8 cellular contexts compared by ENCODE assay signal in the genomic region with DNA sequence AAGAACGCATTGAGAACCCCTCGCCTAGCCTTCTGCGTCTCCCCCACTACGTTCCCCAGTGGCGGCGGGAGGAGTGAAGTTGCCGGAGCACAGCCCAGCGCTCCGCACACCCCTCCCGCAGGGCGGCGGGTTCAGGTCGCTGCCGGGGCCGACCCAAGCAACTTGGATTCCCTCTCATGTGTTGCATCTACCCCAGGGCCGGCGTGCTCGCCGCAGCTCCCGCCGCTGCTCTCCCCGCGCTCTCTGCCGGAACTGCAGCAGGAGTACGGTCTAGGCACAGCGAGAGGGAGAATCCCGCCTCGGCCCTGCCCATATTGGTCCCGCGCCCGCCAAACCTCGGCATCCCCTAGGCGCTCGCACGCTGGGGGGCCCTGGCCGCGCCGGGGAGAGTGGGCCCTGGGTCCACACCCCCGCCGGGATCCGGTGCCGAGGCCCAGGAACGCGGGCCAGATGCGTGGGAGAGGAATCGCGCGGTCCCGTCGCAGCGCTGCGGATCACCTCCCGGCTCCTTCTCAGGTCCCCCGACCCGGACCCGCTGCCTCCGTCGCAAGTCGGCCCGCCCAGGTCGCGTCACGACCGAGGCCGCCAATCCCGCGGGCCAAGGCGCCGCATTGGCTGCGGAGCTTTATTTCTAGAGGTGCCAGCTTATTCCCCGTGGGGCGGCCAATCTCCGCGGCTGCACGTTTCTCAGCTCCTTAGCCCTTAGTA. TPM values are rescaled to one million over a fixed set of nuclear protein-coding genes. Genes with fewer than 3 reads are reported as not detected.
DNase-seq lines count a peak whose midpoint lies in the region; ATAC-seq lines count a peak whose summit lies in the region.

No MANE protein-coding gene starts in this region.

- H3K4me3 Mint-ChIP-seq in activated T-helper 1 cell treated with anti-CD3 and anti-CD28 coated beads, Interleukin-12 subunit alpha, Interleukin-12 subunit beta, Interleukin-2, Interleukin-4 antibody, amounts not matched to agents 30 ng/mL and 10 ng/mL and 1 ng/mL, durations not matched to agents 14 hours and 24 hours and 36 hours: peak overlapping the region; percentile 100
- peak overlapping the region; percentile 96 to 100 (median 99) for H3K4me3 Mint-ChIP-seq in naive thymus-derived CD8-positive, alpha-beta T cell
- H3K4me3 Mint-ChIP-seq in stimulated activated naive B cell treated with anti-CD40 and anti-IgM and Interleukin-4, amounts not matched to agents 10 μg/mL and 1 μg/mL and 100 μg/mL, for 72 hours: peak overlapping the region; percentile 97 to 100

- POLR2A ChIA-PET in naive thymus-derived CD8-positive, alpha-beta T cell (lab: Charles Lee): interaction anchor here (0.6 to 7.5 kb wide), 23 partner anchors 8 to 656 kb away, joined by 3 to 136 read pairs (median 6); a partner anchor contains a TSS

- peaks cover 16% of the 10 kb centered on the region for H3K36me3 Mint-ChIP-seq in activated T-helper 1 cell treated with anti-CD3 and anti-CD28 coated beads, Interleukin-12 subunit alpha, Interleukin-12 subunit beta, Interleukin-2, Interleukin-4 antibody, amounts not matched to agents 30 ng/mL and 10 ng/mL and 1 ng/mL, durations not matched to agents 14 hours and 24 hours and 36 hours (ENCODE audit: low read depth)
- H3K36me3 Mint-ChIP-seq in naive thymus-derived CD8-positive, alpha-beta T cell: no peaks in the 10 kb centered on the region
- peaks cover 19 to 24% of the 10 kb centered on the region in 2 donors for H3K36me3 Mint-ChIP-seq in stimulated activated naive B cell treated with anti-CD40 and anti-IgM and Interleukin-4, amounts not matched to agents 10 μg/mL and 1 μg/mL and 100 μg/mL, for 72 hours

- peak overlapping the region; percentile 96 for H3K27ac Mint-ChIP-seq in activated T-helper 1 cell treated with anti-CD3 and anti-CD28 coated beads, Interleukin-12 subunit alpha, Interleukin-12 subunit beta, Interleukin-2, Interleukin-4 antibody, amounts not matched to agents 30 ng/mL and 10 ng/mL and 1 ng/mL, durations not matched to agents 14 hours and 24 hours and 36 hours
- H3K27ac Mint-ChIP-seq in naive thymus-derived CD8-positive, alpha-beta T cell: peak overlapping the region; percentile 98 to 99 (median 99)
- H3K27ac Mint-ChIP-seq in stimulated activated naive B cell treated with anti-CD40 and anti-IgM and Interleukin-4, amounts not matched to agents 10 μg/mL and 1 μg/mL and 100 μg/mL, for 72 hours: peak overlapping the region; percentile 100

- in situ Hi-C loops in Caki2 (cut with HindIII; ENCODE audit: low pct_unique_long_range_greater_than_20kb, low sequenced_read_pairs): no loop called here

- H3K4me1 Mint-ChIP-seq in activated T-helper 1 cell treated with anti-CD3 and anti-CD28 coated beads, Interleukin-12 subunit alpha, Interleukin-12 subunit beta, Interleukin-2, Interleukin-4 antibody, amounts not matched to agents 30 ng/mL and 10 ng/mL and 1 ng/mL, durations not matched to agents 14 hours and 24 hours and 36 hours (ENCODE audit: low read depth): peaks cover 43% of the 10 kb centered on the region
- peaks cover 26 to 46% (median 37%) of the 10 kb centered on the region in 4 donors for H3K4me1 Mint-ChIP-seq in naive thymus-derived CD8-positive, alpha-beta T cell
- peaks cover 15 to 36% of the 10 kb centered on the region in 2 donors for H3K4me1 Mint-ChIP-seq in stimulated activated naive B cell treated with anti-CD40 and anti-IgM and Interleukin-4, amounts not matched to agents 10 μg/mL and 1 μg/mL and 100 μg/mL, for 72 hours

- no peaks in the 10 kb centered on the region for H3K9me3 Mint-ChIP-seq in activated T-helper 1 cell treated with anti-CD3 and anti-CD28 coated beads, Interleukin-12 subunit alpha, Interleukin-12 subunit beta, Interleukin-2, Interleukin-4 antibody, amounts not matched to agents 30 ng/mL and 10 ng/mL and 1 ng/mL, durations not matched to agents 14 hours and 24 hours and 36 hours
- no peaks in the 10 kb centered on the region for H3K9me3 Mint-ChIP-seq in naive thymus-derived CD8-positive, alpha-beta T cell
- no peaks in the 10 kb centered on the region for H3K9me3 Mint-ChIP-seq in stimulated activated naive B cell treated with anti-CD40 and anti-IgM and Interleukin-4, amounts not matched to agents 10 μg/mL and 1 μg/mL and 100 μg/mL, for 72 hours

- peaks cover 11% of the 10 kb centered on the region for H3K27me3 Mint-ChIP-seq in activated T-helper 1 cell treated with anti-CD3 and anti-CD28 coated beads, Interleukin-12 subunit alpha, Interleukin-12 subunit beta, Interleukin-2, Interleukin-4 antibody, amounts not matched to agents 30 ng/mL and 10 ng/mL and 1 ng/mL, durations not matched to agents 14 hours and 24 hours and 36 hours (ENCODE audit: insufficient read depth)
- H3K27me3 Mint-ChIP-seq in naive thymus-derived CD8-positive, alpha-beta T cell: peaks cover 0 to 2% (median 0%) of the 10 kb centered on the region in 5 donors
- no peaks in the 10 kb centered on the region for H3K27me3 Mint-ChIP-seq in stimulated activated naive B cell treated with anti-CD40 and anti-IgM and Interleukin-4, amounts not matched to agents 10 μg/mL and 1 μg/mL and 100 μg/mL, for 72 hours

- DNase-seq in Caki2 (ENCODE audit: low read depth) (peak; percentile 86), HT-29 (ENCODE audit: low spot score) (peak; percentile 91), OCI-M1 (lab: John Stamatoyannopoulos, UW) (peak; percentile 69), fibroblast of gingiva (ENCODE audit: low read depth) (peak; percentile 73)
- DNase-seq in activated T-helper 1 cell treated with anti-CD3 and anti-CD28 coated beads, Interleukin-12 subunit alpha, Interleukin-12 subunit beta, Interleukin-2, Interleukin-4 antibody, amounts not matched to agents 30 ng/mL and 10 ng/mL and 1 ng/mL, durations not matched to agents 14 hours and 24 hours and 36 hours (ENCODE audit: low spot score): peak; percentile 74
- DNase-seq in naive thymus-derived CD8-positive, alpha-beta T cell: peak; percentile 75 to 88 (median 84)
- peak; percentile 86 for DNase-seq in stimulated activated naive B cell treated with anti-CD40 and anti-IgM and Interleukin-4, amounts not matched to agents 10 μg/mL and 1 μg/mL and 100 μg/mL, for 72 hours

- intact Hi-C loops in activated T-helper 1 cell treated with anti-CD3 and anti-CD28 coated beads, Interleukin-12 subunit alpha, Interleukin-12 subunit beta, Interleukin-2, Interleukin-4 antibody, amounts not matched to agents 30 ng/mL and 10 ng/mL and 1 ng/mL, durations not matched to agents 14 hours and 24 hours and 36 hours (cut with micrococcal nuclease): loop anchor here (1.0 kb wide), 1 partner anchor 67 kb away; no protein-coding TSS in a partner anchor

- ATAC-seq in GM21360 (IDR thresholded peaks at IDR 0.05; ENCODE audit: unreplicated experiment): peak; percentile 34
- ATAC-seq in naive thymus-derived CD8-positive, alpha-beta T cell: peak; percentile 56 to 59
- ATAC-seq in stimulated activated naive B cell treated with anti-CD40 and anti-IgM and Interleukin-4, amounts not matched to agents 10 μg/mL and 1 μg/mL and 100 μg/mL, for 72 hours (replicated peaks): peak; percentile 43 to 48

RNA-seq across cellular contexts. Expression of a gene that starts 0.6 kb away (rescaled TPM):
- 81.6 and 96.4 TPM in 2 replicates for total RNA-seq in Caki2 (2014; rRNA removed; shearing (Covaris generic); ENCODE audit: low replicate concordance)
- 73.9 and 74.5 TPM in 2 replicates for total RNA-seq in HT-29 (2014; rRNA removed; shearing (Covaris generic))
- 49.2 and 50.5 TPM in 2 replicates for total RNA-seq in activated T-helper 1 cell treated with anti-CD3 and anti-CD28 coated beads, Interleukin-12 subunit alpha, Interleukin-12 subunit beta, Interleukin-2, Interleukin-4 antibody, amounts not matched to agents 30 ng/mL and 10 ng/mL and 1 ng/mL, durations not matched to agents 14 hours and 24 hours and 36 hours
- total RNA-seq in naive thymus-derived CD8-positive, alpha-beta T cell: 100 to 1,000 TPM; 136 to 138 TPM
- polyA plus RNA-seq in naive thymus-derived CD8-positive, alpha-beta T cell: 10 to 100 TPM; 79.3 to 89.5 (median 82.0) TPM

Comparison
In these comparisons a context has a peak if more than half of its experiments do, and no peak if none do; other contexts are left out.
1. Peak in every context shown above with its lines: DNase-seq and ATAC-seq.